ENCODE assay signal across 9 cellular contexts in the genomic region with DNA sequence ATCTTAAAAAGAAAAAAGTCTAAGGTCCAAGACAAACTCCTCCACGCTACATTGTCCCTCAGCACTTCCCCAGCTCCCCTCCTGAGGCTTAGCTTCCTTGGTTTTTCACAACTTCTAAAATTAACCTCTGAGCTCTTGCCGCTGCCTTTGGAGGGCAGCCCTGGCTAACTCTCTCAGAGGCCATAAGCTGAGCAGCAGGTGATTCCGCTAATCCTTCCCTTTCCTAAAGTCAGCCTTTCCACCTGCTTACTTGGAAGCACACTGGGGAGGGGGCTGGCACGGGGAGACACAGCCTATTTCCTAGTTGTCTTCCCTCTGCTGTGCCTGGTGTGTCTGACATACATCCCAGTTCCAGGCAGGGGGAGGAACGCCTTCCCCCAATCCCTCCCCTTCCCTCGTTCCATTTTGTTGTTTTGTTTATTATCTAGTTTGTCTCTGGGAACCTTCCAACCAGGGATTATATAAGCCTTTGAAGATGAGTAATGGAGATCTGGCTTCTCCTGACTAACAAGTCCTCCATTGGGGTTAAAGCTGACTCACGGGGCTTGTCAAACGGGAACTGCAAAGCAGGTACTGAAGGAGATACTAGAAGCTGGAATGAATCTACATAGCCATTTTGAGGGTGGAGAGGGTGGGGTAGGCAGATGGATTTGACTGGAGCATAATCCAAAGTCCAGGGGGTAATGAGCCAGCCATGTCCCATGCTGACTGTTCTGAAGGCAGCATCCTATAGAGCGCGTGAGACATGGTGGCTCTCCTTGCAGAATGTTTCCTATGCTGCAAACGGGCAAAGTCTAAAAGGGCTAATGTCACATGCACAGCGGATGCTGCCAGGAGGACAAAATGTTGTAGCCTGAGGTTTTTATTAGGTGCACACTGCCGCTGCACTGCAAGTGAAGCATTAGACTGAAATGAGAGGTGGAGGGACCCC.
DNase-seq lines count a peak whose midpoint lies in the region; ATAC-seq and TF ChIP-seq lines count a peak whose summit lies in the region.
"Had no signal": no experiment of that assay in that cellular context is flagged by ENCODE, and none has a peak within 500 bp of the region (broad histone marks: within the 10 kb centered on the region; RNA-seq: fewer than 3 reads in every experiment).

No MANE protein-coding gene starts in this region.

- no peak overlapping the region for H3K4me3 ChIP-seq in right atrium auricular region
- H3K4me3 ChIP-seq in vagina = no peak overlapping the region

- intact Hi-C loops in activated B cell treated with CpG ODN at 0.5 μM for 24 hours (cut with micrococcal nuclease) (loop anchor here (1.0 to 5.0 kb wide), 8 partner anchors 21 to 516 kb away; a partner anchor contains a TSS), vagina (cut with DNase I) (loop anchor here (10.0 kb wide), 1 partner anchor 229 kb away; a partner anchor contains a TSS)

- H3K27ac ChIP-seq in right atrium auricular region (peak overlapping the region; percentile 65 to 74), vagina (peak overlapping the region; percentile 34)

- H3K27me3 ChIP-seq in right atrium auricular region (no peaks in the 10 kb centered on the region), vagina (no peaks in the 10 kb centered on the region)

- peaks cover 0 to 42% of the 10 kb centered on the region in 2 donors for H3K4me1 ChIP-seq in right atrium auricular region
- H3K4me1 ChIP-seq in vagina = peaks cover 34% of the 10 kb centered on the region

- no peak for TF ChIP-seq CTCF in activated B cell treated with CpG ODN at 0.5 μM for 24 hours (IDR thresholded peaks at IDR 0.05)
- no peak for TF ChIP-seq CTCF in right atrium auricular region (IDR thresholded peaks at IDR 0.05)
- TF ChIP-seq CTCF in vagina (IDR thresholded peaks at IDR 0.05) = no peak

- ATAC-seq in activated naive CD8-positive, alpha-beta T cell treated with anti-CD3 and anti-CD28 coated beads, Interleukin-2, amount 50 U/mL, for 24 hours = no peak
- no peak for ATAC-seq in activated B cell treated with CpG ODN at 0.5 μM for 24 hours (ENCODE audit: low read depth)
- ATAC-seq in HG03354 (IDR thresholded peaks at IDR 0.05; ENCODE audit: poor library complexity, severe bottlenecking, unreplicated experiment) = no peak
- no peak for ATAC-seq in T-cell (replicated peaks in 1 of 4)

- peaks cover 11% of the 10 kb centered on the region for H3K36me3 ChIP-seq in right atrium auricular region
- peaks cover 0 to 7% of the 10 kb centered on the region in 2 donors for H3K36me3 ChIP-seq in vagina

- peaks cover 16% of the 10 kb centered on the region for H3K4me1 Mint-ChIP-seq in activated naive CD8-positive, alpha-beta T cell treated with anti-CD3 and anti-CD28 coated beads for 36 hours
- H3K4me1 Mint-ChIP-seq in activated naive CD8-positive, alpha-beta T cell treated with anti-CD3 and anti-CD28 coated beads, Interleukin-2, amount 50 U/mL, for 24 hours = peaks cover 21% of the 10 kb centered on the region
- H3K4me1 Mint-ChIP-seq in activated B cell treated with CpG ODN at 0.5 μM for 24 hours = peaks cover 41% of the 10 kb centered on the region
- peaks cover 16 to 24% (median 23%) of the 10 kb centered on the region in 3 donors for H3K4me1 Mint-ChIP-seq in T-cell

- H3K27me3 Mint-ChIP-seq in activated naive CD8-positive, alpha-beta T cell treated with anti-CD3 and anti-CD28 coated beads for 36 hours = no peaks in the 10 kb centered on the region
- H3K27me3 Mint-ChIP-seq in activated naive CD8-positive, alpha-beta T cell treated with anti-CD3 and anti-CD28 coated beads, Interleukin-2, amount 50 U/mL, for 24 hours = no peaks in the 10 kb centered on the region
- H3K27me3 Mint-ChIP-seq in activated B cell treated with CpG ODN at 0.5 μM for 24 hours = no peaks in the 10 kb centered on the region
- H3K27me3 Mint-ChIP-seq in T-cell = no peaks in the 10 kb centered on the region

- H3K36me3 Mint-ChIP-seq in activated naive CD8-positive, alpha-beta T cell treated with anti-CD3 and anti-CD28 coated beads for 36 hours = peaks cover 35% of the 10 kb centered on the region
- peaks cover 18% of the 10 kb centered on the region for H3K36me3 Mint-ChIP-seq in activated naive CD8-positive, alpha-beta T cell treated with anti-CD3 and anti-CD28 coated beads, Interleukin-2, amount 50 U/mL, for 24 hours (ENCODE audit: low read depth)
- peaks cover 43% of the 10 kb centered on the region for H3K36me3 Mint-ChIP-seq in activated B cell treated with CpG ODN at 0.5 μM for 24 hours (ENCODE audit: low read depth)
- peaks cover 49% of the 10 kb centered on the region for H3K36me3 Mint-ChIP-seq in T-cell

- H3K9me3 ChIP-seq in right atrium auricular region (no peaks in the 10 kb centered on the region), vagina (no peaks in the 10 kb centered on the region)

- peak overlapping the region; percentile 26 for H3K27ac Mint-ChIP-seq in activated naive CD8-positive, alpha-beta T cell treated with anti-CD3 and anti-CD28 coated beads for 36 hours
- no peak overlapping the region for H3K27ac Mint-ChIP-seq in activated naive CD8-positive, alpha-beta T cell treated with anti-CD3 and anti-CD28 coated beads, Interleukin-2, amount 50 U/mL, for 24 hours
- H3K27ac Mint-ChIP-seq in activated B cell treated with CpG ODN at 0.5 μM for 24 hours (peak overlapping the region; percentile 91), T-cell (peak overlapping the region in 1 of 2 donors; percentile 58)

- no peak for DNase-seq in activated naive CD8-positive, alpha-beta T cell treated with anti-CD3 and anti-CD28 coated beads for 36 hours
- DNase-seq in activated naive CD8-positive, alpha-beta T cell treated with anti-CD3 and anti-CD28 coated beads, Interleukin-2, amount 50 U/mL, for 24 hours = no peak
- DNase-seq in activated B cell treated with CpG ODN at 0.5 μM for 24 hours (no peak), right atrium auricular region (ENCODE audit: low spot score) (no peak), vagina (ENCODE audit: extremely low spot score in 2 of 2) (no peak), T-cell (no peak)
- no peak for DNase-seq in activated CD4-positive, alpha-beta T cell treated with anti-CD3 and anti-CD28 coated beads, Interleukin-2, amount 50 U/mL, for 1 hour
- DNase-seq: Calu3 had no signal

- no peak for TF ChIP-seq POLR2A in vagina (IDR thresholded peaks at IDR 0.05)

- no peak overlapping the region for H3K4me3 Mint-ChIP-seq in activated naive CD8-positive, alpha-beta T cell treated with anti-CD3 and anti-CD28 coated beads for 36 hours
- no peak overlapping the region for H3K4me3 Mint-ChIP-seq in activated naive CD8-positive, alpha-beta T cell treated with anti-CD3 and anti-CD28 coated beads, Interleukin-2, amount 50 U/mL, for 24 hours
- H3K4me3 Mint-ChIP-seq in activated B cell treated with CpG ODN at 0.5 μM for 24 hours (peak overlapping the region; percentile 69), T-cell (no peak overlapping the region)

- POLR2A ChIA-PET in activated B cell treated with CpG ODN at 0.5 μM for 24 hours (lab: Charles Lee) = interaction anchor here (0.5 to 2.7 kb wide), 9 partner anchors 9 to 493 kb away, joined by 3 to 12 read pairs (median 4); no protein-coding TSS in a partner anchor
- POLR2A ChIA-PET in T-cell (lab: Charles Lee) = no interaction called here

- CTCF ChIA-PET in activated B cell treated with CpG ODN at 0.5 μM for 24 hours (lab: Charles Lee) (interaction anchor here (1.2 kb wide), 1 partner anchor 8 kb away, joined by 7 read pairs; no protein-coding TSS in a partner anchor), T-cell (lab: Charles Lee) (interaction anchor here in 1 of 2 donors (1.0 kb wide), 1 partner anchor 9 kb away, joined by 3 read pairs; no protein-coding TSS in a partner anchor)

- no peaks in the 10 kb centered on the region for H3K9me3 Mint-ChIP-seq in activated naive CD8-positive, alpha-beta T cell treated with anti-CD3 and anti-CD28 coated beads for 36 hours
- H3K9me3 Mint-ChIP-seq in activated naive CD8-positive, alpha-beta T cell treated with anti-CD3 and anti-CD28 coated beads, Interleukin-2, amount 50 U/mL, for 24 hours = no peaks in the 10 kb centered on the region
- H3K9me3 Mint-ChIP-seq in activated B cell treated with CpG ODN at 0.5 μM for 24 hours = no peaks in the 10 kb centered on the region
- no peaks in the 10 kb centered on the region for H3K9me3 Mint-ChIP-seq in T-cell
